Comparison of ENCODE assay signal across 15 cellular contexts in the genomic region with DNA sequence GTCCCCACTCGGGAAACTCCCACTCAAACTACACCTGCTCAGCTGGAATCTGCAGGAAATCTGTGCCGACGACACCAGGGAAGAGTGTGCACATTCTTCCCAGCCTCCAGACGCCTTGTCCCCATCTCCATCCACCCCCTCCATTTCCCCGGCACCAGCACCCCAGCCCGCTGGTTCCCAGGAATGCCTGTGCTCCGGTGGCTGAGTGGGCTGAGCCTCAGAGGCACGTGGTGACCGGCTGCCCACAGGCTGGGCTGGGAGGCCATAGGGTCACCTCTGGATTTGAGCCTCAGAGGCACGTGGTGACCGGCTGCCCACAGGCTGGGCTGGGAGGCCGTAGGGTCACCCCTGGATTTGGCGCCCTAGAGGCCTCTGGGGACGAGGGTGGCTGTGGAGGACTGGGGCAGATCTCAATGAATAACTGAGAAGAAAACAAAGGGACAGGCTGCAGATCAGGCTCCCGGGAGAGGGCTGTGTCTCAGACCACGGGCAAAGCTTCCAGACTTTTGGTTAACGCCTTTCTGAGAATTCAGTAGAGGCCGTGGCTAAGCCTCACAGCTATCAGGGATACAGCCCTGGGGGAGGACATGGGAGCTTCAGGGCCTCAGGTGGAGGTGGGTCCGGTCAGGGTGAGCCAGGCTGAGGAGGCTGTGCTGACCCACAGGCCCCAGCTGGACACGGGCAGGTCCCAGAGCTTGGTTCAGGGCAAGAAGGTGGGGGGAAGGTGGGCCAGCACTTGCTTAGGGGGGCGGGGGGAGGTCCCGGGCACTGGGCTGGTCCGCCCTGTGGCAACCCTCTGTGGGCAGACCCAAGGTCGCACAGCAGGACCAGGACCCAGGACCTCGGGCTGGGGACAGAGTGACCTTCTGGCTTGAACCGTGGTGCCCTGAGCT. TPM values are rescaled to one million over a fixed set of nuclear protein-coding genes. Genes with fewer than 3 reads are reported as not detected.
A peak's percentile ranks its signal among the peaks of the same experiment; 100 is the strongest.
DNase-seq lines count a peak whose midpoint lies in the region; ATAC-seq and TF ChIP-seq lines count a peak whose summit lies in the region.
"Had no signal": no experiment of that assay in that cellular context is flagged by ENCODE, and none has a peak within 500 bp of the region (broad histone marks: within the 10 kb centered on the region; RNA-seq: fewer than 3 reads in every experiment).

No MANE protein-coding gene starts in this region.

- H3K4me1 Mint-ChIP-seq in activated naive CD4-positive, alpha-beta T cell treated with anti-CD3 and anti-CD28 coated beads, Interleukin-2, amount 50 U/mL, for 24 hours: no peaks in the 10 kb centered on the region
- H3K4me1 Mint-ChIP-seq in activated CD8-positive, alpha-beta T cell treated with anti-CD3 and anti-CD28 coated beads, Interleukin-2, amount 10 ng/mL, durations not matched to agents 7 days and 5 days (ENCODE audit: low read depth): peaks cover 12% of the 10 kb centered on the region
- H3K4me1 Mint-ChIP-seq in memory B cell: peaks cover 10% of the 10 kb centered on the region

- POLR2A ChIA-PET in activated CD8-positive, alpha-beta T cell treated with anti-CD3 and anti-CD28 coated beads, Interleukin-2, amount 10 ng/mL, durations not matched to agents 7 days and 5 days (lab: Charles Lee): no interaction called here

- H3K4me1 ChIP-seq in thyroid gland (peaks cover 10 to 21% of the 10 kb centered on the region in 2 donors), right cardiac atrium (ENCODE audit: control insufficient read depth, insufficient read depth, low read length) (no peaks in the 10 kb centered on the region)

- no peak overlapping the region for H3K27ac ChIP-seq in thyroid gland
- no peak overlapping the region for H3K27ac ChIP-seq in right cardiac atrium (ENCODE audit: low read length)

- H3K27me3 Mint-ChIP-seq in activated naive CD4-positive, alpha-beta T cell treated with anti-CD3 and anti-CD28 coated beads, Interleukin-2, amount 50 U/mL, for 24 hours: no peaks in the 10 kb centered on the region
- H3K27me3 Mint-ChIP-seq in activated CD8-positive, alpha-beta T cell treated with anti-CD3 and anti-CD28 coated beads, Interleukin-2, amount 10 ng/mL, durations not matched to agents 7 days and 5 days (ENCODE audit: low read depth): no peaks in the 10 kb centered on the region
- H3K27me3 Mint-ChIP-seq in memory B cell: no peaks in the 10 kb centered on the region

- H3K27me3 ChIP-seq in thyroid gland (no peaks in the 10 kb centered on the region), right cardiac atrium (ENCODE audit: control insufficient read depth, insufficient read depth) (no peaks in the 10 kb centered on the region)
- H3K27me3 ChIP-seq: left lung, vagina had no signal

- H3K27ac Mint-ChIP-seq in activated naive CD4-positive, alpha-beta T cell treated with anti-CD3 and anti-CD28 coated beads, Interleukin-2, amount 50 U/mL, for 24 hours: peak overlapping the region; percentile 59
- H3K27ac Mint-ChIP-seq in activated CD8-positive, alpha-beta T cell treated with anti-CD3 and anti-CD28 coated beads, Interleukin-2, amount 10 ng/mL, durations not matched to agents 7 days and 5 days: peak overlapping the region; percentile 42
- peak overlapping the region; percentile 75 for H3K27ac Mint-ChIP-seq in memory B cell

- no peak for TF ChIP-seq POLR2A in thyroid gland (IDR thresholded peaks at IDR 0.05)

- H3K4me3 Mint-ChIP-seq in activated naive CD4-positive, alpha-beta T cell treated with anti-CD3 and anti-CD28 coated beads, Interleukin-2, amount 50 U/mL, for 24 hours: peak overlapping the region; percentile 58
- peak overlapping the region; percentile 12 for H3K4me3 Mint-ChIP-seq in activated CD8-positive, alpha-beta T cell treated with anti-CD3 and anti-CD28 coated beads, Interleukin-2, amount 10 ng/mL, durations not matched to agents 7 days and 5 days
- peak overlapping the region; percentile 73 for H3K4me3 Mint-ChIP-seq in memory B cell

- H3K36me3 Mint-ChIP-seq in activated naive CD4-positive, alpha-beta T cell treated with anti-CD3 and anti-CD28 coated beads, Interleukin-2, amount 50 U/mL, for 24 hours: no peaks in the 10 kb centered on the region
- H3K36me3 Mint-ChIP-seq in activated CD8-positive, alpha-beta T cell treated with anti-CD3 and anti-CD28 coated beads, Interleukin-2, amount 10 ng/mL, durations not matched to agents 7 days and 5 days (ENCODE audit: low read depth): peaks cover 15% of the 10 kb centered on the region
- H3K36me3 Mint-ChIP-seq in memory B cell: peaks cover 1% of the 10 kb centered on the region

- intact Hi-C loops in thyroid gland (cut with DNase I) (no loop called here), right cardiac atrium (cut with DNase I) (no loop called here)

- ATAC-seq in activated CD8-positive, alpha-beta T cell treated with anti-CD3 and anti-CD28 coated beads, Interleukin-2, amount 10 ng/mL, durations not matched to agents 7 days and 5 days: no peak
- ATAC-seq in memory B cell (ENCODE audit: low read depth) (no peak), right cardiac atrium (no peak), HG02642 (IDR thresholded peaks at IDR 0.05; ENCODE audit: poor library complexity, unreplicated experiment) (no peak)

- DNase-seq in activated naive CD4-positive, alpha-beta T cell (lab: John Stamatoyannopoulos, UW): no peak
- DNase-seq in activated CD8-positive, alpha-beta T cell treated with anti-CD3 and anti-CD28 coated beads, Interleukin-2, amount 10 ng/mL, durations not matched to agents 7 days and 5 days: no peak
- DNase-seq in memory B cell (ENCODE audit: low spot score in 2 of 2) (no peak), thyroid gland (peak; percentile 67 to 73), right cardiac atrium (no peak), NCI-H187 (lab: John Stamatoyannopoulos, UW) (no peak)
- DNase-seq: DND-41, NCI-H1092 had no signal

- CTCF ChIA-PET in activated CD8-positive, alpha-beta T cell treated with anti-CD3 and anti-CD28 coated beads, Interleukin-2, amount 10 ng/mL, durations not matched to agents 7 days and 5 days (lab: Charles Lee): interaction anchor here (1.6 kb wide), 1 partner anchor 34 kb away, joined by 6 read pairs; no protein-coding TSS in a partner anchor

- WGBS in thyroid gland, 2 donors: 65 to 69% methylated on average over 20 to 23 of the region's 26 CpGs
- WGBS in right cardiac atrium: 68% methylated on average over 26 of the region's 26 CpGs

- peaks cover 16% of the 10 kb centered on the region for H3K9me3 Mint-ChIP-seq in activated naive CD4-positive, alpha-beta T cell treated with anti-CD3 and anti-CD28 coated beads, Interleukin-2, amount 50 U/mL, for 24 hours
- H3K9me3 Mint-ChIP-seq in activated CD8-positive, alpha-beta T cell treated with anti-CD3 and anti-CD28 coated beads, Interleukin-2, amount 10 ng/mL, durations not matched to agents 7 days and 5 days (ENCODE audit: insufficient read depth): peaks cover 12% of the 10 kb centered on the region
- H3K9me3 Mint-ChIP-seq in memory B cell: peaks cover 13% of the 10 kb centered on the region

- H3K36me3 ChIP-seq in thyroid gland: no peaks in the 10 kb centered on the region
- H3K36me3 ChIP-seq: left lung, vagina had no signal

- no peaks in the 10 kb centered on the region for H3K9me3 ChIP-seq in thyroid gland
- no peaks in the 10 kb centered on the region for H3K9me3 ChIP-seq in right cardiac atrium (ENCODE audit: control insufficient read depth, low read length)
- H3K9me3 ChIP-seq: left lung, vagina had no signal

- H3K4me3 ChIP-seq in thyroid gland (replicated peaks in 1 of 3) (no peak overlapping the region), right cardiac atrium (ENCODE audit: low read length) (no peak overlapping the region)

- no peak for TF ChIP-seq CTCF in thyroid gland (IDR thresholded peaks at IDR 0.05)

RNA-seq across cellular contexts. Expression of gene TTLL10, which starts 17.3 kb away (rescaled TPM):
- total RNA-seq in activated CD8-positive, alpha-beta T cell treated with anti-CD3 and anti-CD28 coated beads, Interleukin-2, amount 10 ng/mL, durations not matched to agents 7 days and 5 days: under 1 TPM; 0.63 to 0.90 TPM
- total RNA-seq in thyroid gland (under 1 TPM in 2 of 4 donors, not detected in 2; 0.13 to 0.29 TPM), right cardiac atrium (not detected)
- 0.09 TPM for polyA plus RNA-seq in right cardiac atrium
- total RNA-seq: NCI-H460, occipital lobe, RPMI7951, vagina had no signal

RNA-seq across cellular contexts. Expression of gene C1orf159, which starts 40.5 kb away (rescaled TPM):
- total RNA-seq in activated CD8-positive, alpha-beta T cell treated with anti-CD3 and anti-CD28 coated beads, Interleukin-2, amount 10 ng/mL, durations not matched to agents 7 days and 5 days: 10 to 100 TPM; 24.5 to 26.8 TPM
- total RNA-seq in thyroid gland (10 to 100 TPM; 10.3 to 27.6 (median 19.6) TPM), right cardiac atrium (1 to 10 TPM; 4.9 to 5.6 (median 5.4) TPM)
- 6.8 TPM for polyA plus RNA-seq in right cardiac atrium

RNA-seq across cellular contexts. Expression of gene TNFRSF18, which starts 50.0 kb away (rescaled TPM):
- total RNA-seq in activated CD8-positive, alpha-beta T cell treated with anti-CD3 and anti-CD28 coated beads, Interleukin-2, amount 10 ng/mL, durations not matched to agents 7 days and 5 days: 10 to 100 TPM; 17.5 to 18.8 TPM
- total RNA-seq in thyroid gland (under 1 TPM in 2 of 4 donors, not detected in 2; 0.49 to 0.67 TPM), right cardiac atrium (under 1 TPM in 1 of 4 donors, not detected in 3; 0.38 TPM)
- 0.14 TPM for polyA plus RNA-seq in right cardiac atrium
- total RNA-seq: NCI-H460, occipital lobe, RPMI7951 had no signal

RNA-seq across cellular contexts. Expression of gene TNFRSF4, which starts 57.6 kb away (rescaled TPM):
- total RNA-seq in activated CD8-positive, alpha-beta T cell treated with anti-CD3 and anti-CD28 coated beads, Interleukin-2, amount 10 ng/mL, durations not matched to agents 7 days and 5 days: 1 to 10 TPM; 1.6 to 2.9 TPM
- 1 to 10 TPM; 1.5 to 4.5 (median 3.2) TPM for total RNA-seq in thyroid gland
- total RNA-seq in right cardiac atrium: 1 to 10 TPM; 1.0 to 2.0 (median 1.2) TPM
- polyA plus RNA-seq in right cardiac atrium: 2.3 TPM
- total RNA-seq: NCI-H460, occipital lobe, RPMI7951, vagina had no signal

Comparison
In these comparisons a context has a peak if more than half of its experiments do, and no peak if none do; other contexts are left out.
1. H3K4me3 Mint-ChIP-seq: peak in every context shown above with its lines; median percentile 73 in memory B cell; 58 in activated naive CD4-positive, alpha-beta T cell treated with anti-CD3 and anti-CD28 coated beads, Interleukin-2, amount 50 U/mL, for 24 hours; 12 in activated CD8-positive, alpha-beta T cell treated with anti-CD3 and anti-CD28 coated beads, Interleukin-2, amount 10 ng/mL, durations not matched to agents 7 days and 5 days.
2. DNase-seq: peak in thyroid gland (2 of 2); none in activated naive CD4-positive, alpha-beta T cell (0 of 4), activated CD8-positive, alpha-beta T cell treated with anti-CD3 and anti-CD28 coated beads, Interleukin-2, amount 10 ng/mL, durations not matched to agents 7 days and 5 days (single experiment), memory B cell (0 of 2), right cardiac atrium (0 of 3) and NCI-H187 (0 of 2).
3. RNA of gene TNFRSF18, which starts 50.0 kb away (total RNA-seq): 17.5 to 18.8 TPM in activated CD8-positive, alpha-beta T cell treated with anti-CD3 and anti-CD28 coated beads, Interleukin-2, amount 10 ng/mL, durations not matched to agents 7 days and 5 days; 0.49 to 0.67 TPM in thyroid gland and 0.38 TPM in right cardiac atrium; every median in the first group is over 10 times any median in the second.
4. Peak in every context shown above with its lines, with median percentiles within 50 percentile points of each other: H3K27ac Mint-ChIP-seq.